In the genomic region with DNA sequence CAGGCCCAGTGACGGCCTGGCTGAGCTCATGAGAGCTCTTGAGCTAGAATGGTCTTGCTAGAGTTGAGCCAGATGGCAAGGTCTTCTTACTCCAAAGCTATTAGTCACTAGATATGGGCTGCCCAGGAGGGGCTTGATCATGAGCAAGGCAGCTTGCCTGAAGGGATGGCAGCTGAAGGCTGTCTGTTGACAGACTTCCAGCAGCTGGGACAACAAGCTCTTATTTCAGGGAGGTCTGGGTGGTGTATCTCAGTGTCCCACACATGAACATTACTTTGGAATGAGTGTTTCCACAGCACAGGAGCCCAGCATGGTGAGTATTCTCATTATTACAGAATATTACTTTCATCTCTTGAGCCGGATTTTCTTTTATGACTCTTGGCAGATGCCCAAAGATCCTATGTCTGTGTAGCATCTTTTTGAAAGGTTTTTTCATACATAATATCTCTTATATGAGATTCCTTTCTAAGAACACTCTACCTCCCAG, we compare ENCODE assay signal across 10 cellular contexts.
A peak's percentile ranks its signal among the peaks of the same experiment; 100 is the strongest.
DNase-seq lines count a peak whose midpoint lies in the region; ATAC-seq, FAIRE-seq and TF ChIP-seq lines count a peak whose summit lies in the region.
"Had no signal": no experiment of that assay in that cellular context is flagged by ENCODE, and none has a peak within 500 bp of the region (broad histone marks: within the 10 kb centered on the region; RNA-seq: fewer than 3 reads in every experiment).

No MANE protein-coding gene starts in this region.

- ATAC-seq in HG03521 (IDR thresholded peaks at IDR 0.05; ENCODE audit: unreplicated experiment) (no peak), GM21526 (IDR thresholded peaks at IDR 0.05; ENCODE audit: low FRiP score, unreplicated experiment) (no peak)

- H3K9ac ChIP-seq in neuronal stem cell (ENCODE audit: low read depth, low read length, poor library complexity), result no peak overlapping the region

- no peak overlapping the region for H2AFZ ChIP-seq in neuronal stem cell (ENCODE audit: low read length)

- H3K4me2 ChIP-seq in neuronal stem cell (ENCODE audit: insufficient read depth, low read length, poor library complexity, severe bottlenecking), result no peak overlapping the region

- no peak for FAIRE-seq in bronchial epithelial cell (lab: Jason Lieb, UNC)

- H2BK12ac ChIP-seq in neuronal stem cell (ENCODE audit: low read length), result peak overlapping the region; percentile 25

- no peak overlapping the region for H2AK5ac ChIP-seq in neuronal stem cell (ENCODE audit: low read depth, low read length)

- WGBS in neuronal stem cell (ENCODE audit: extremely low coverage in 2 of 2, insufficient read length in 2 of 2, insufficient replicate concordance in 1 of 2), 2 donors, result no CpG with 5 or more reads among the region's 2 CpGs

- no peaks in the 10 kb centered on the region for H3K79me1 ChIP-seq in neuronal stem cell (ENCODE audit: low read depth, low read length)

- H3K36me3 ChIP-seq in bronchial epithelial cell (ENCODE audit: control insufficient read depth, insufficient read depth, low read length) (no peaks in the 10 kb centered on the region), neuronal stem cell (replicated peaks in 1 of 2; ENCODE audit: control insufficient read depth in 2 of 2, insufficient read depth in 2 of 2, low read length in 2 of 2) (no peaks in the 10 kb centered on the region)

- no peak overlapping the region for H4K91ac ChIP-seq in neuronal stem cell (ENCODE audit: low read depth, low read length, poor library complexity)

- no peak overlapping the region for H2BK15ac ChIP-seq in neuronal stem cell (ENCODE audit: low read length)

- H3K4me1 ChIP-seq in neuronal stem cell (ENCODE audit: control insufficient read depth in 2 of 2, insufficient read depth in 1 of 2, low read depth in 1 of 2, low read length in 2 of 2), result peaks cover 2 to 5% of the 10 kb centered on the region in 2 donors

- no peak overlapping the region for H3K18ac ChIP-seq in neuronal stem cell (ENCODE audit: low read length)

- H3K27ac ChIP-seq in neuronal stem cell (replicated peaks; ENCODE audit: low read length) (no peak overlapping the region), caudate nucleus (ENCODE audit: low read depth, low read length) (no peak overlapping the region)

- no peak for TF ChIP-seq CTCF in bronchial epithelial cell (IDR thresholded peaks at IDR 0.05; ENCODE audit: insufficient read depth, low read length, severe bottlenecking)

- no peaks in the 10 kb centered on the region for H3K27me3 ChIP-seq in bronchial epithelial cell (ENCODE audit: control insufficient read depth, insufficient read depth, low read length)
- H3K27me3 ChIP-seq in neuronal stem cell (ENCODE audit: control insufficient read depth in 3 of 3, insufficient read depth in 3 of 3, low read depth in 1 of 3, low read length in 3 of 3), result no peaks in the 10 kb centered on the region

- no peaks in the 10 kb centered on the region for H3K9me3 ChIP-seq in neuronal stem cell (replicated peaks in 1 of 2; ENCODE audit: control insufficient read depth in 2 of 2, insufficient read depth in 1 of 2, low read depth in 1 of 2, low read length in 2 of 2)

- no peak overlapping the region for H2BK120ac ChIP-seq in neuronal stem cell (ENCODE audit: low read depth, low read length)

- H3K23ac ChIP-seq in neuronal stem cell (ENCODE audit: low read depth, low read length, poor library complexity), result no peak overlapping the region

- H4K8ac ChIP-seq in neuronal stem cell (ENCODE audit: low read depth, low read length), result no peak overlapping the region

- H3K4me3 ChIP-seq in bronchial epithelial cell (ENCODE audit: low read depth, low read length) (no peak overlapping the region), neuronal stem cell (ENCODE audit: low read length in 2 of 2) (no peak overlapping the region)

- DNase-seq in DMS79 treated with DMSO at 0.1 percent for 48 hours (lab: John Stamatoyannopoulos, UW), result peak; percentile 37
- DNase-seq in NCI-H2171 (lab: John Stamatoyannopoulos, UW), result peak; percentile 47
- DNase-seq in bronchial epithelial cell (ENCODE audit: low read depth), result peak; percentile 77
- no peak for DNase-seq in neuronal stem cell (ENCODE audit: low spot score)
- DNase-seq in activated gamma-delta T cell (lab: John Stamatoyannopoulos, UW), result no peak
- no peak for DNase-seq in caudate nucleus (lab: John Stamatoyannopoulos, UW)
- DNase-seq: NCI-H1105, T-helper 2 cell had no signal

- H3K14ac ChIP-seq in neuronal stem cell (ENCODE audit: low read length), result no peak overlapping the region

- no peak overlapping the region for H3K4ac ChIP-seq in neuronal stem cell (ENCODE audit: low read length)

- no peak overlapping the region for H2BK5ac ChIP-seq in neuronal stem cell (ENCODE audit: low read length)

Comparison
In these comparisons a context has a peak if more than half of its experiments do, and no peak if none do; other contexts are left out.
1. DNase-seq: peak in DMS79 treated with DMSO at 0.1 percent for 48 hours (single experiment), NCI-H2171 (single experiment) and bronchial epithelial cell (single experiment); none in neuronal stem cell (single experiment), activated gamma-delta T cell (single experiment) and caudate nucleus (0 of 61).